In the genomic region with DNA sequence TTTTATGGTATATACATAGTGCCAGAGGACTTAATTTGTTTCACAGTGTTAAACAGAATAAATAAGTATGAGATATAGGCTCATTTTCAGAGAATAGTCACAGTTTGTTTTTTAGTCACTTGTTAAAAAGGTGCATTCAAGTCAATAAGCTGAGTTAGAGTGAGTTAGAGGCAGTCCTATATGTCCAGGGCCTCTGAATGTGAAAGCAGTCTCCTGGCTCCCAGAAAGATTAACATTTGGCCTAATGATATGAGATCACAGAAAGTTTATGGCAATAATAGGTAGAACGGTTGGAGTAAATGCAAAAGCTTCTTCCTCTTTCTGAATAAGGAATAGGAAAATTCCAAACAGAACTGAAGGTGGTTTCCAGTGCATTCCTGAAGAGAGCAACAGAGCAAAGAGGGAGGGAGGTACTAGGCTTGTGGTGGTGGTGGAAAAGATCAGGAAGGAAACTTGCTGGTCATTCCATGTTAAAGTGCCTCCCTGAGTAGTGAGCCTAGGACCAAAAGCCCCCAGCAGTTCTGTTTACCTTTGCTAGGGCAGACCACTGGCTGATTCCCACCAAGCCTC, we compare ENCODE assay signal across 15 cellular contexts. TPM values are rescaled to one million over a fixed set of nuclear protein-coding genes. Genes with fewer than 3 reads are reported as not detected.
DNase-seq lines count a peak whose midpoint lies in the region; ATAC-seq and TF ChIP-seq lines count a peak whose summit lies in the region.
"Had no signal": no experiment of that assay in that cellular context is flagged by ENCODE, and none has a peak within 500 bp of the region (broad histone marks: within the 10 kb centered on the region; RNA-seq: fewer than 3 reads in every experiment).

No MANE protein-coding gene starts in this region.

- H3K4me1 Mint-ChIP-seq in HFFc6 (ENCODE audit: low read depth): peaks cover 66% of the 10 kb centered on the region
- H3K4me1 Mint-ChIP-seq in immature natural killer cell: no peaks in the 10 kb centered on the region

- H3K4me3 ChIP-seq in mammary epithelial cell (replicated peaks in 1 of 3; ENCODE audit: insufficient read depth in 1 of 3, low read depth in 2 of 3, low read length in 3 of 3) (no peak overlapping the region), left lung (no peak overlapping the region), suprapubic skin (no peak overlapping the region)
- H3K4me3 ChIP-seq: heart left ventricle, Peyer's patch, prostate gland, stomach had no signal

- H3K36me3 ChIP-seq in mammary epithelial cell (ENCODE audit: insufficient read depth, low read length) (no peaks in the 10 kb centered on the region), left lung (no peaks in the 10 kb centered on the region), suprapubic skin (no peaks in the 10 kb centered on the region)
- H3K36me3 ChIP-seq: heart left ventricle, Peyer's patch, prostate gland, stomach had no signal

- peak overlapping the region; percentile 55 for H2AFZ ChIP-seq in mammary epithelial cell (ENCODE audit: low read depth, low read length)

- H3K27me3 Mint-ChIP-seq in HFFc6 (ENCODE audit: insufficient read depth) (no peaks in the 10 kb centered on the region; the same call in 1 of the 2 replicates), immature natural killer cell (ENCODE audit: low read depth in 3 of 3) (peaks cover 0 to 5% (median 4%) of the 10 kb centered on the region in 3 donors)
- H3K27me3 Mint-ChIP-seq: activated naive CD8-positive, alpha-beta T cell; dendritic cell treated with granulocyte-macrophage colony-stimulating factor and Interleukin-4, amounts not matched to agents 40 ng/mL and 50 ng/mL, for 4 days had no signal

- H3K79me2 ChIP-seq in mammary epithelial cell (ENCODE audit: insufficient read depth, low read length): no peaks in the 10 kb centered on the region

- intact Hi-C loops in mammary epithelial cell (cut with micrococcal nuclease): loop anchor here (10.0 kb wide), 1 partner anchor 153 kb away; no protein-coding TSS in a partner anchor
- intact Hi-C loops in left lung (cut with DNase I): no loop called here

- H3K9me3 ChIP-seq in mammary epithelial cell (replicated peaks; ENCODE audit: insufficient read depth, low read length): no peaks in the 10 kb centered on the region
- no peaks in the 10 kb centered on the region for H3K9me3 ChIP-seq in left lung
- no peaks in the 10 kb centered on the region for H3K9me3 ChIP-seq in suprapubic skin
- H3K9me3 ChIP-seq: heart left ventricle, Peyer's patch, prostate gland, stomach had no signal

- H3K27ac ChIP-seq in mammary epithelial cell (ENCODE audit: insufficient read depth, low read depth, low read length) (no peak overlapping the region), left lung (no peak overlapping the region), suprapubic skin (peak overlapping the region; percentile 14)
- H3K27ac ChIP-seq: KMS-11, Peyer's patch, prostate gland, stomach had no signal

- dilution Hi-C loops in mammary epithelial cell (cut with HindIII; ENCODE audit: low sequenced_read_pairs): no loop called here

- no peaks in the 10 kb centered on the region for H3K9me3 Mint-ChIP-seq in HFFc6
- no peaks in the 10 kb centered on the region for H3K9me3 Mint-ChIP-seq in immature natural killer cell
- H3K9me3 Mint-ChIP-seq: dendritic cell treated with granulocyte-macrophage colony-stimulating factor and Interleukin-4, amounts not matched to agents 40 ng/mL and 50 ng/mL, for 4 days had no signal

- no peaks in the 10 kb centered on the region for H4K20me1 ChIP-seq in mammary epithelial cell (ENCODE audit: insufficient read depth, low read length)

- H3K27ac Mint-ChIP-seq in HFFc6: peak overlapping the region; percentile 60
- no peak overlapping the region for H3K27ac Mint-ChIP-seq in immature natural killer cell
- H3K27ac Mint-ChIP-seq: activated naive CD8-positive, alpha-beta T cell; dendritic cell treated with granulocyte-macrophage colony-stimulating factor and Interleukin-4, amounts not matched to agents 40 ng/mL and 50 ng/mL, for 4 days had no signal

- H3K36me3 Mint-ChIP-seq in HFFc6 (ENCODE audit: low read depth): peaks cover 13% of the 10 kb centered on the region
- no peaks in the 10 kb centered on the region for H3K36me3 Mint-ChIP-seq in immature natural killer cell
- H3K36me3 Mint-ChIP-seq: activated naive CD8-positive, alpha-beta T cell had no signal

- in situ Hi-C loops in mammary epithelial cell (cut with MboI; ENCODE audit: low sequenced_read_pairs in 2 of 2): no loop called here

- DNase-seq in HFFc6 (peak; percentile 18), mammary epithelial cell (no peak), left lung (no peak), suprapubic skin (ENCODE audit: low spot score in 2 of 2) (no peak), immature natural killer cell (no peak)
- DNase-seq: heart left ventricle, NCI-H2107, Peyer's patch, stomach had no signal

- no TSS peak for BruUV-seq in mammary epithelial cell (replicated peaks; lab: Mats Ljungman, UMichigan)

- CTCF ChIA-PET in mammary epithelial cell (lab: Charles Lee; ENCODE audit: low non-redundant PET): interaction anchor here (0.5 kb wide), 1 partner anchor 76 kb away, joined by 3 read pairs; no protein-coding TSS in a partner anchor

- no peak for TF ChIP-seq POLR2A in suprapubic skin (IDR thresholded peaks at IDR 0.05)

- H3K4me3 Mint-ChIP-seq in HFFc6 (peak overlapping the region; percentile 23), immature natural killer cell (no peak overlapping the region)
- H3K4me3 Mint-ChIP-seq: activated naive CD8-positive, alpha-beta T cell; dendritic cell treated with granulocyte-macrophage colony-stimulating factor and Interleukin-4, amounts not matched to agents 40 ng/mL and 50 ng/mL, for 4 days had no signal

- ATAC-seq in left lung: peak; percentile 58
- ATAC-seq in GM21619 (IDR thresholded peaks at IDR 0.05; ENCODE audit: unreplicated experiment): no peak
- no peak for ATAC-seq in HG02870 (IDR thresholded peaks at IDR 0.05; ENCODE audit: unreplicated experiment)
- ATAC-seq: heart left ventricle had no signal

- H3K27me3 ChIP-seq in mammary epithelial cell (ENCODE audit: insufficient read depth, low read length) (no peaks in the 10 kb centered on the region), left lung (no peaks in the 10 kb centered on the region), suprapubic skin (no peaks in the 10 kb centered on the region)
- H3K27me3 ChIP-seq: heart left ventricle, Peyer's patch, stomach had no signal

- TF ChIP-seq EP300 in suprapubic skin (IDR thresholded peaks at IDR 0.05): no peak

- no peak overlapping the region for H3K4me2 ChIP-seq in mammary epithelial cell (ENCODE audit: insufficient read depth, low read depth, low read length)
- H3K4me2 ChIP-seq: KMS-11 had no signal

- H3K9ac ChIP-seq in mammary epithelial cell (ENCODE audit: insufficient read depth, low read length): no peak overlapping the region
- H3K9ac ChIP-seq: KMS-11 had no signal

- peaks cover 6% of the 10 kb centered on the region for H3K4me1 ChIP-seq in mammary epithelial cell (ENCODE audit: insufficient read depth, low read length)
- no peaks in the 10 kb centered on the region for H3K4me1 ChIP-seq in left lung
- H3K4me1 ChIP-seq in suprapubic skin: peaks cover 17% of the 10 kb centered on the region
- H3K4me1 ChIP-seq: Peyer's patch, prostate gland had no signal

- 0% methylated on average over 1 of the region's 1 CpG for WGBS in mammary epithelial cell (ENCODE audit: low coverage, missing lambda C conversion rate)
- WGBS in suprapubic skin: 21% methylated on average over 1 of the region's 1 CpG

- TF ChIP-seq CTCF in HFFc6 (IDR thresholded peaks at IDR 0.05) (no peak), mammary epithelial cell (conservative IDR thresholded peaks at IDR 0.05 in 1 of 2, IDR thresholded peaks at IDR 0.05 in 1 of 2; ENCODE audit: extremely low read depth in 1 of 2, insufficient read depth in 1 of 2, low read depth in 1 of 2, low read length in 2 of 2) (no peak), left lung (IDR thresholded peaks at IDR 0.05) (no peak), suprapubic skin (IDR thresholded peaks at IDR 0.05) (no peak)

RNA-seq across cellular contexts. Expression of a gene that starts 54.4 kb away (rescaled TPM):
- 10 to 100 TPM in 5 of 6 experiments, 1 to 10 TPM in 1; 8.5 to 14.2 (median 10.7) TPM for total RNA-seq in HFFc6 (2021; fragmentation: NEBNext Ultra II Directional; extraction: Animal tissue kit (Norgen Biotek cat#: 25700))
- under 1 TPM; 0.09 to 0.17 TPM for total RNA-seq in mammary epithelial cell
- polyA plus RNA-seq in mammary epithelial cell: 0.18 TPM
- not detected for polyA minus RNA-seq in mammary epithelial cell
- 1 to 10 TPM in 1 of 2 donors, under 1 TPM in 1; 0.85 to 1.5 TPM for total RNA-seq in left lung
- 1 to 10 TPM; 1.0 to 2.3 (median 1.6) TPM for total RNA-seq in suprapubic skin
- polyA plus RNA-seq in immature natural killer cell: not detected
